Comparison of ENCODE assay signal across 20 cellular contexts in genomic region chr10:48332871-48333216, GRCh38. TPM values are rescaled to one million over a fixed set of nuclear protein-coding genes. Genes with fewer than 3 reads are reported as not detected.
"Had no signal": no experiment of that assay in that cellular context is flagged by ENCODE, and none has a peak within 500 bp of the region (broad histone marks: within the 10 kb centered on the region; RNA-seq: fewer than 3 reads in every experiment).

No MANE protein-coding gene starts in this region.

- H3K4me3 ChIP-seq: esophagus muscularis mucosa, mucosa of descending colon, psoas muscle, right lobe of liver, testis, upper lobe of right lung had no signal

- H3K4me1 ChIP-seq: psoas muscle had no signal

- H3K9me3 ChIP-seq: mucosa of descending colon, psoas muscle, right lobe of liver, testis, upper lobe of right lung had no signal

- H3K27ac Mint-ChIP-seq: activated CD8-positive, alpha-beta T cell treated with anti-CD3 and anti-CD28 coated beads for 36 hours; activated naive CD8-positive, alpha-beta T cell treated with anti-CD3 and anti-CD28 coated beads for 36 hours; nephron progenitor cell had no signal

- DNase-seq: activated CD4-positive, alpha-beta T cell treated with anti-CD3 and anti-CD28 coated beads for 36 hours; activated CD8-positive, alpha-beta memory T cell treated with anti-CD3 and anti-CD28 coated beads, Interleukin-2, amount 50 U/mL, for 4 hours; activated CD8-positive, alpha-beta T cell treated with anti-CD3 and anti-CD28 coated beads for 36 hours; activated gamma-delta T cell treated with Interleukin-2 at 50 U/mL for 16 hours; activated naive CD8-positive, alpha-beta T cell treated with anti-CD3 and anti-CD28 coated beads for 36 hours; activated T-cell treated with anti-CD3 and anti-CD28 coated beads, Interleukin-2, amount 50 U/mL, for 72 hours; anterior cingulate cortex; foreskin fibroblast; left colon; mucosa of descending colon; nephron progenitor cell; psoas muscle; right lobe of liver; stimulated activated CD4-positive, alpha-beta T cell treated with anti-CD3 and anti-CD28 coated beads, Interleukin-2, amount 100 ng/mL, for 24 hours; stimulated activated naive CD4-positive, alpha-beta T cell treated with Interleukin-2 at 50 U/mL for 16 hours; testis; upper lobe of right lung; WERI-Rb-1 had no signal

- ATAC-seq: activated CD4-positive, alpha-beta T cell treated with anti-CD3 and anti-CD28 coated beads for 36 hours; activated CD8-positive, alpha-beta T cell treated with anti-CD3 and anti-CD28 coated beads for 36 hours; activated T-cell treated with anti-CD3 and anti-CD28 coated beads, Interleukin-2, amount 50 U/mL, for 72 hours; left colon; mucosa of descending colon; psoas muscle had no signal

- H3K27ac ChIP-seq: esophagus muscularis mucosa, psoas muscle, right lobe of liver, testis, upper lobe of right lung had no signal

- H3K4me3 Mint-ChIP-seq: activated CD4-positive, alpha-beta T cell treated with anti-CD3 and anti-CD28 coated beads for 36 hours; activated CD8-positive, alpha-beta T cell treated with anti-CD3 and anti-CD28 coated beads for 36 hours; activated naive CD8-positive, alpha-beta T cell treated with anti-CD3 and anti-CD28 coated beads for 36 hours; nephron progenitor cell had no signal

- H3K27me3 ChIP-seq: esophagus muscularis mucosa, right lobe of liver, testis, upper lobe of right lung had no signal

- H3K27me3 Mint-ChIP-seq: activated CD4-positive, alpha-beta T cell treated with anti-CD3 and anti-CD28 coated beads for 36 hours; activated CD8-positive, alpha-beta T cell treated with anti-CD3 and anti-CD28 coated beads for 36 hours; activated naive CD8-positive, alpha-beta T cell treated with anti-CD3 and anti-CD28 coated beads for 36 hours had no signal

- H3K36me3 ChIP-seq: right lobe of liver, upper lobe of right lung had no signal

RNA-seq across cellular contexts. Expression of gene FRMPD2, which starts 58.3 kb away (rescaled TPM):
- total RNA-seq: activated CD4-positive, alpha-beta T cell treated with anti-CD3 and anti-CD28 coated beads for 36 hours; activated CD8-positive, alpha-beta T cell treated with anti-CD3 and anti-CD28 coated beads for 36 hours; activated naive CD8-positive, alpha-beta T cell treated with anti-CD3 and anti-CD28 coated beads for 36 hours; activated T-cell treated with anti-CD3 and anti-CD28 coated beads, Interleukin-2, amount 50 U/mL, for 72 hours; esophagus muscularis mucosa; omental fat pad; psoas muscle; right lobe of liver; upper lobe of right lung had no signal
